33 cellular contexts compared by ENCODE assay signal in the genomic region with DNA sequence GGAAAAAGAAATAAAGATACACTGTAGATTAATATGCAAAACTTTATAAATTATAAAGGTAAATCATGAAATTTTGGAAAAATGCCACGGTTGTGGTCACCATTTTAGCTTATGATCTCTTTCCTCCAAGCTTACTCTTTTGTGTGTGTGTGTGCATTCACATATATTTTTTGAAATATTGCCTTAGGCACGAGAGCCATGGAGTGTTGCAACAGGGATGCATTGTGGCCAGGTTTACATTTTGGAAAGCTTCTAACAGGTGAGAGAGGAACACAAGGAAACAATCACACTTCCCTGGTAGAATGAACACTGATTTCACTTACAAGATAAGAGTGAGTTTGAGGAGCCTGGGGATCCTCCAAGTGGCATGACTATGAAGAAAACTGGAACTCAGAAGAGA.
DNase-seq lines count a peak whose midpoint lies in the region; ATAC-seq and TF ChIP-seq lines count a peak whose summit lies in the region.
"Had no signal": no experiment of that assay in that cellular context is flagged by ENCODE, and none has a peak within 500 bp of the region (broad histone marks: within the 10 kb centered on the region; RNA-seq: fewer than 3 reads in every experiment).

No MANE protein-coding gene starts in this region.

- no peaks in the 10 kb centered on the region for H3K27me3 ChIP-seq in mammary epithelial cell (ENCODE audit: insufficient read depth, low read length)
- H3K27me3 ChIP-seq: BE2C; BLaER1; BLaER1 treated with 17β-estradiol and CSF1 and Interleukin-3, amounts not matched to agents 10 nM and 100 nM had no signal

- no peak overlapping the region for H3K4me2 ChIP-seq in mammary epithelial cell (ENCODE audit: insufficient read depth, low read depth, low read length)
- H3K4me2 ChIP-seq: A549; BLaER1; BLaER1 treated with 17β-estradiol and CSF1 and Interleukin-3, amounts not matched to agents 10 nM and 100 nM had no signal

- H3K9me3 ChIP-seq in mammary epithelial cell (replicated peaks; ENCODE audit: insufficient read depth, low read length), result no peaks in the 10 kb centered on the region
- H3K9me3 ChIP-seq: A549; BE2C; BLaER1; BLaER1 treated with 17β-estradiol and CSF1 and Interleukin-3, amounts not matched to agents 10 nM and 100 nM; Caco-2 had no signal

- dilution Hi-C loops in mammary epithelial cell (cut with HindIII; ENCODE audit: low sequenced_read_pairs), result no loop called here

- H3K9me3 Mint-ChIP-seq in MCF 10A (ENCODE audit: unreplicated experiment), result peaks cover 7% of the 10 kb centered on the region
- H3K9me3 Mint-ChIP-seq: CD4-positive, alpha-beta T cell had no signal

- H3K4me1 ChIP-seq in mammary epithelial cell (ENCODE audit: insufficient read depth, low read length), result peaks cover 6% of the 10 kb centered on the region
- H3K4me1 ChIP-seq: A549; BE2C; BLaER1; BLaER1 treated with 17β-estradiol and CSF1 and Interleukin-3, amounts not matched to agents 10 nM and 100 nM; Caco-2 had no signal

- no peak overlapping the region for H3K9ac ChIP-seq in mammary epithelial cell (ENCODE audit: insufficient read depth, low read length)
- H3K9ac ChIP-seq: BLaER1; BLaER1 treated with 17β-estradiol and CSF1 and Interleukin-3, amounts not matched to agents 10 nM and 100 nM had no signal

- H3K79me2 ChIP-seq in mammary epithelial cell (ENCODE audit: insufficient read depth, low read length), result no peaks in the 10 kb centered on the region

- no peak overlapping the region for H2AFZ ChIP-seq in mammary epithelial cell (ENCODE audit: low read depth, low read length)

- H4K20me1 ChIP-seq in mammary epithelial cell (ENCODE audit: insufficient read depth, low read length), result no peaks in the 10 kb centered on the region
- H4K20me1 ChIP-seq: BLaER1; BLaER1 treated with 17β-estradiol and CSF1 and Interleukin-3, amounts not matched to agents 10 nM and 100 nM had no signal

- no peaks in the 10 kb centered on the region for H3K27me3 Mint-ChIP-seq in MCF 10A (ENCODE audit: insufficient read depth, unreplicated experiment)
- H3K27me3 Mint-ChIP-seq: CD4-positive, alpha-beta T cell; CD4-positive, CD25-positive, alpha-beta regulatory T cell had no signal

- CTCF ChIA-PET in MCF 10A (lab: Yijun Ruan, JAX) (interaction anchor here (0.6 to 1.3 kb wide), 2 partner anchors 73 to 1122 kb away, joined by 3 to 5 read pairs; no protein-coding TSS in a partner anchor), mammary epithelial cell (lab: Charles Lee; ENCODE audit: low non-redundant PET) (no interaction called here)

- no peak overlapping the region for H3K4me3 Mint-ChIP-seq in MCF 10A (ENCODE audit: unreplicated experiment)
- H3K4me3 Mint-ChIP-seq: B cell; CD14-positive monocyte; CD4-positive, alpha-beta memory T cell; CD4-positive, alpha-beta T cell; CD4-positive, CD25-positive, alpha-beta regulatory T cell; CD8-positive, alpha-beta memory T cell; CD8-positive, alpha-beta T cell had no signal

- H3K36me3 Mint-ChIP-seq in MCF 10A (ENCODE audit: insufficient read depth, unreplicated experiment), result no peaks in the 10 kb centered on the region
- H3K36me3 Mint-ChIP-seq: CD14-positive monocyte; CD4-positive, alpha-beta memory T cell; CD4-positive, CD25-positive, alpha-beta regulatory T cell; CD8-positive, alpha-beta memory T cell; CD8-positive, alpha-beta T cell had no signal

- 37% methylated on average over 2 of the region's 2 CpGs for WGBS in mammary epithelial cell (ENCODE audit: low coverage, missing lambda C conversion rate)

- no peaks in the 10 kb centered on the region for H3K36me3 ChIP-seq in mammary epithelial cell (ENCODE audit: insufficient read depth, low read length)
- H3K36me3 ChIP-seq: BE2C; BLaER1; BLaER1 treated with 17β-estradiol and CSF1 and Interleukin-3, amounts not matched to agents 10 nM and 100 nM had no signal

- intact Hi-C loops in MCF 10A (cut with micrococcal nuclease) (no loop called here), mammary epithelial cell (cut with micrococcal nuclease) (no loop called here)

- BruUV-seq in MCF 10A (replicated peaks; lab: Mats Ljungman, UMichigan), result no TSS peak
- BruUV-seq in mammary epithelial cell (replicated peaks; lab: Mats Ljungman, UMichigan), result no TSS peak

- H3K27ac ChIP-seq in mammary epithelial cell (ENCODE audit: insufficient read depth, low read depth, low read length), result no peak overlapping the region
- H3K27ac ChIP-seq: 22Rv1; A549; BLaER1; BLaER1 treated with 17β-estradiol and CSF1 and Interleukin-3, amounts not matched to agents 10 nM and 100 nM; C4-2B had no signal

- POLR2A ChIA-PET in MCF 10A (lab: Yijun Ruan, JAX), result interaction anchor here (1.0 to 1.4 kb wide), 4 partner anchors 12 to 207 kb away, joined by 3 to 4 read pairs (median 3); no protein-coding TSS in a partner anchor

- in situ Hi-C loops in mammary epithelial cell (cut with MboI; ENCODE audit: low sequenced_read_pairs in 2 of 2), result no loop called here

- ATAC-seq in esophagus mucosa (peak; percentile 50), HG03139 (IDR thresholded peaks at IDR 0.05; ENCODE audit: unreplicated experiment) (no peak)
- ATAC-seq: A549; CD8-positive, alpha-beta T cell had no signal

- no peak overlapping the region for H3K4me3 ChIP-seq in mammary epithelial cell (replicated peaks in 1 of 3; ENCODE audit: insufficient read depth in 1 of 3, low read depth in 2 of 3, low read length in 3 of 3)
- no peak overlapping the region for H3K4me3 ChIP-seq in epithelial cell of esophagus (ENCODE audit: low read length)
- H3K4me3 ChIP-seq: A549; BLaER1; BLaER1 treated with 17β-estradiol and CSF1 and Interleukin-3, amounts not matched to agents 10 nM and 100 nM had no signal

- peak; percentile 51 for DNase-seq in MCF 10A (ENCODE audit: unreplicated experiment)
- DNase-seq in mammary epithelial cell, result no peak
- peak; percentile 36 for DNase-seq in epithelial cell of esophagus (ENCODE audit: low read depth)
- no peak for DNase-seq in SIG-M5 (lab: John Stamatoyannopoulos, UW)
- DNase-seq: 8988T; ACHN; AML-193; BE2C; C1 segment of cervical spinal cord; Caco-2; Calu3; CD4-positive, alpha-beta memory T cell; CD4-positive, alpha-beta T cell; CD4-positive, CD25-positive, alpha-beta regulatory T cell; CD8-positive, alpha-beta memory T cell; CD8-positive, alpha-beta T cell; COR-L47; DMS 273 treated with DMSO at 0.1 percent for 48 hours; DMS153; DMS53; DMS79; DMS79 treated with DMSO at 0.1 percent for 48 hours; DND-41; EL had no signal

- TF ChIP-seq CTCF in MCF 10A (IDR thresholded peaks at IDR 0.05; ENCODE audit: unreplicated experiment), result no peak
- TF ChIP-seq CTCF in mammary epithelial cell (conservative IDR thresholded peaks at IDR 0.05 in 1 of 2, IDR thresholded peaks at IDR 0.05 in 1 of 2; ENCODE audit: extremely low read depth in 1 of 2, insufficient read depth in 1 of 2, low read depth in 1 of 2, low read length in 2 of 2), result no peak
- no peak for TF ChIP-seq CTCF in epithelial cell of esophagus (IDR thresholded peaks at IDR 0.05; ENCODE audit: insufficient read depth, low read depth, low read length, missing control alignments)

- no peak overlapping the region for H3K27ac Mint-ChIP-seq in MCF 10A (ENCODE audit: low read depth, unreplicated experiment)
- H3K27ac Mint-ChIP-seq: B cell; CD14-positive monocyte; CD4-positive, alpha-beta memory T cell; CD4-positive, alpha-beta T cell; CD4-positive, CD25-positive, alpha-beta regulatory T cell; CD8-positive, alpha-beta memory T cell; CD8-positive, alpha-beta T cell had no signal

- peaks cover 14% of the 10 kb centered on the region for H3K4me1 Mint-ChIP-seq in MCF 10A (ENCODE audit: insufficient read depth, unreplicated experiment)
- H3K4me1 Mint-ChIP-seq: B cell; CD4-positive, alpha-beta memory T cell; CD8-positive, alpha-beta memory T cell had no signal

Comparison
In these comparisons a context has a peak if more than half of its experiments do, and no peak if none do; other contexts are left out.
1. DNase-seq: peak in MCF 10A (single experiment) and epithelial cell of esophagus (single experiment); none in mammary epithelial cell (single experiment) and SIG-M5 (single experiment).